In the genomic region with DNA sequence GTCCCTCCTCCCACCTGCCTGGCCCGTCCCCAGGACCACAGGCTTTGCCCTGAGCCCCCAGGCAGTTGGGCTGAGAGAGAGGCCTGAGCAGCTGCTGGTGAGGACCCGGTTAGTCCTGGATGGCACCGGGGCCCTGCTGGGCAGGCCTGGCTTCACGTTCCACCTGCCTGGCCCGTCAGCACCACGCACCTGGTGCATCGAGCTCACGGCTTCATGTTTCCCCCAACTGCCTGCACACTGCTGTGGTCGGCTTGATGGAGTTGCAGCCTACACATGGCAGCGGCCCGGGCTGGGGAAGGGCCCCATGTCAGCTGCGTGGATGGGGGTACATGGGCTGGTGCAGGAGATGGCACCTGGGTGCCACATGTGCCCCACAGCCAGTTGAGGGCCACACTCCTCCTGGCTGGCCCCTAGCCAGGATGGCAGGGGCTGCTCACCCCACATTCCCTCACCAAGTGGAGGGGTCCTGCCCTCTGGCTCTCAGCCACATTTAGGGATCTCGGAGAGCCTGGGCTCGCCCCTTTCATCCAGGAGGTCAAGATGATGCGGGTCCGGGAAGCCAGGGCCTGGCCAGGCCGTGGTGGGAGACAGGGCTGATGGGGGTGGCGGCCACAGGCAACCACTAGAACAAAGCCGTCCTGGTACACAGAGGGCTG, we compare ENCODE assay signal across 16 cellular contexts. TPM values are rescaled to one million over a fixed set of nuclear protein-coding genes. Genes with fewer than 3 reads are reported as not detected.
DNase-seq lines count a peak whose midpoint lies in the region; ATAC-seq and TF ChIP-seq lines count a peak whose summit lies in the region.
"Had no signal": no experiment of that assay in that cellular context is flagged by ENCODE, and none has a peak within 500 bp of the region (broad histone marks: within the 10 kb centered on the region; RNA-seq: fewer than 3 reads in every experiment).

No MANE protein-coding gene starts in this region.

- H2AFZ ChIP-seq in GM23338, result no peak overlapping the region

- H3K79me2 ChIP-seq in GM23338 (replicated peaks; ENCODE audit: insufficient read depth), result no peaks in the 10 kb centered on the region

- no peak overlapping the region for H3K4me2 ChIP-seq in GM23338

- no peak for TF ChIP-seq POLR2A in sigmoid colon (IDR thresholded peaks at IDR 0.05)

- no peak overlapping the region for H3K27ac Mint-ChIP-seq in activated naive CD4-positive, alpha-beta T cell treated with anti-CD3 and anti-CD28 coated beads, Interleukin-2, amount 10 ng/mL, durations not matched to agents 7 days and 5 days
- no peak overlapping the region for H3K27ac Mint-ChIP-seq in endodermal cell
- no peak overlapping the region for H3K27ac Mint-ChIP-seq in GM23338

- no peak overlapping the region for H3K4me3 Mint-ChIP-seq in activated naive CD4-positive, alpha-beta T cell treated with anti-CD3 and anti-CD28 coated beads, Interleukin-2, amount 10 ng/mL, durations not matched to agents 7 days and 5 days
- H3K4me3 Mint-ChIP-seq in endodermal cell, result no peak overlapping the region
- H3K4me3 Mint-ChIP-seq in GM23338, result no peak overlapping the region

- DNase-seq in activated naive CD4-positive, alpha-beta T cell treated with anti-CD3 and anti-CD28 coated beads, Interleukin-2, amount 50 U/mL, for 16 hours, result peak; percentile 5
- DNase-seq in activated naive CD4-positive, alpha-beta T cell treated with anti-CD3 and anti-CD28 coated beads, Interleukin-2, amount 10 ng/mL, durations not matched to agents 7 days and 5 days, result no peak
- peak; percentile 35 for DNase-seq in endodermal cell
- peak; percentile 3 to 16 for DNase-seq in left colon
- peak; percentile 61 for DNase-seq in sigmoid colon
- DNase-seq in OCI-M2 (lab: John Stamatoyannopoulos, UW; ENCODE audit: unreplicated experiment), result no peak
- DNase-seq in GM23338 (ENCODE audit: low spot score), result no peak
- DNase-seq in NK-92 treated with Interleukin-12 subunit alpha and Interleukin-12 subunit beta, amount 100 ng/mL, for 24 hours (lab: John Stamatoyannopoulos, UW), result no peak
- DNase-seq: C1 segment of cervical spinal cord, Karpas-422, NCI-H1105 treated with DMSO at 0.1 percent for 48 hours, NCI-H187, NCI-H446 treated with DMSO at 0.1 percent for 48 hours, NCI-H82 had no signal

- intact Hi-C loops in left colon (cut with DNase I, micrococcal nuclease), result no loop called here
- intact Hi-C loops in sigmoid colon (cut with DNase I), result no loop called here

- no peaks in the 10 kb centered on the region for H3K4me1 Mint-ChIP-seq in activated naive CD4-positive, alpha-beta T cell treated with anti-CD3 and anti-CD28 coated beads, Interleukin-2, amount 10 ng/mL, durations not matched to agents 7 days and 5 days
- H3K4me1 Mint-ChIP-seq in endodermal cell (no peaks in the 10 kb centered on the region), GM23338 (no peaks in the 10 kb centered on the region)

- no peaks in the 10 kb centered on the region for H3K27me3 Mint-ChIP-seq in activated naive CD4-positive, alpha-beta T cell treated with anti-CD3 and anti-CD28 coated beads, Interleukin-2, amount 10 ng/mL, durations not matched to agents 7 days and 5 days
- H3K27me3 Mint-ChIP-seq in endodermal cell (ENCODE audit: insufficient read depth) (no peaks in the 10 kb centered on the region), GM23338 (ENCODE audit: insufficient read depth, low read depth, poor library complexity) (peaks cover 2% of the 10 kb centered on the region)

- no peaks in the 10 kb centered on the region for H3K36me3 Mint-ChIP-seq in activated naive CD4-positive, alpha-beta T cell treated with anti-CD3 and anti-CD28 coated beads, Interleukin-2, amount 10 ng/mL, durations not matched to agents 7 days and 5 days
- H3K36me3 Mint-ChIP-seq in endodermal cell (ENCODE audit: low read depth) (peaks cover 4% of the 10 kb centered on the region), GM23338 (ENCODE audit: low read depth) (peaks cover 2% of the 10 kb centered on the region; the same call in 2 of the 3 replicates)

- WGBS in endodermal cell (ENCODE audit: insufficient coverage in 1 of 2, insufficient read length in 1 of 2), 2 experiments, result 93 to 94% methylated on average over 13 to 19 of the region's 19 CpGs
- 93 to 94% methylated on average over 19 of the region's 19 CpGs for WGBS in sigmoid colon, 2 donors

- H3K9me3 ChIP-seq in endodermal cell (ENCODE audit: control insufficient read depth, low read length) (no peaks in the 10 kb centered on the region), sigmoid colon (no peaks in the 10 kb centered on the region)
- H3K9me3 ChIP-seq: Caco-2 had no signal

- H3K27ac ChIP-seq in endodermal cell (ENCODE audit: low read depth, low read length), result no peak overlapping the region
- no peak overlapping the region for H3K27ac ChIP-seq in sigmoid colon
- H3K27ac ChIP-seq in GM23338 (ENCODE audit: low read depth), result no peak overlapping the region
- H3K27ac ChIP-seq: 22Rv1 had no signal

- H3K9me3 Mint-ChIP-seq in activated naive CD4-positive, alpha-beta T cell treated with anti-CD3 and anti-CD28 coated beads, Interleukin-2, amount 10 ng/mL, durations not matched to agents 7 days and 5 days, result no peaks in the 10 kb centered on the region
- H3K9me3 Mint-ChIP-seq in endodermal cell (no peaks in the 10 kb centered on the region), GM23338 (no peaks in the 10 kb centered on the region)

- no peak overlapping the region for H3K9ac ChIP-seq in endodermal cell (ENCODE audit: extremely low read depth, low read length, poor library complexity, severe bottlenecking)

- H3K4me1 ChIP-seq in endodermal cell (ENCODE audit: control insufficient read depth, insufficient read depth, low read length), result no peaks in the 10 kb centered on the region
- H3K4me1 ChIP-seq in sigmoid colon, result no peaks in the 10 kb centered on the region
- no peaks in the 10 kb centered on the region for H3K4me1 ChIP-seq in GM23338 (ENCODE audit: insufficient read depth)
- H3K4me1 ChIP-seq: Caco-2 had no signal

- TF ChIP-seq CTCF in endodermal cell (conservative IDR thresholded peaks at IDR 0.05), result no peak
- no peak for TF ChIP-seq CTCF in sigmoid colon (IDR thresholded peaks at IDR 0.05)
- no peak for TF ChIP-seq CTCF in GM23338 (conservative IDR thresholded peaks at IDR 0.05; ENCODE audit: low read depth in 2 of 2)

- no peaks in the 10 kb centered on the region for H3K27me3 ChIP-seq in endodermal cell (ENCODE audit: control insufficient read depth, insufficient read depth, low read length, poor library complexity, severe bottlenecking)
- H3K27me3 ChIP-seq in sigmoid colon, result no peaks in the 10 kb centered on the region
- H3K27me3 ChIP-seq in GM23338 (ENCODE audit: insufficient read depth), result no peaks in the 10 kb centered on the region

- H3K36me3 ChIP-seq in endodermal cell (ENCODE audit: control insufficient read depth, insufficient read depth, low read length) (no peaks in the 10 kb centered on the region), sigmoid colon (peaks cover 5 to 63% (median 12%) of the 10 kb centered on the region in 4 donors), GM23338 (ENCODE audit: insufficient read depth) (no peaks in the 10 kb centered on the region)

- TF ChIP-seq EP300 in sigmoid colon (IDR thresholded peaks at IDR 0.05), result no peak

- no peaks in the 10 kb centered on the region for H4K20me1 ChIP-seq in GM23338 (replicated peaks; ENCODE audit: insufficient read depth)

- CTCF ChIA-PET in activated naive CD4-positive, alpha-beta T cell treated with anti-CD3 and anti-CD28 coated beads, Interleukin-2, amount 10 ng/mL, durations not matched to agents 7 days and 5 days (lab: Charles Lee), result no interaction called here

- H3F3A ChIP-seq in GM23338 (replicated peaks; ENCODE audit: low read depth), result no peaks in the 10 kb centered on the region

- H3K4me3 ChIP-seq in endodermal cell (ENCODE audit: low read length) (no peak overlapping the region), sigmoid colon (no peak overlapping the region), GM23338 (no peak overlapping the region)

- no peak for ATAC-seq in left colon
- ATAC-seq in GM23338, result no peak

- H3K9me2 ChIP-seq in GM23338 (ENCODE audit: insufficient read depth), result no peaks in the 10 kb centered on the region

TF ChIP-seq in GM23338, 12 proteins besides CTCF, POLR2A, EP300 and RAD21 (continues in another document):
- TF ChIP-seq POLR2AphosphoS5 (IDR thresholded peaks at IDR 0.05; ENCODE audit: low read depth) (no peak), EZH2 (IDR thresholded peaks at IDR 0.05; ENCODE audit: low read depth, unreplicated experiment) (no peak)

RNA-seq across cellular contexts. Expression of a gene that starts 28.5 kb away (rescaled TPM):
- not detected for total RNA-seq in endodermal cell
- 0.18 TPM for polyA plus RNA-seq in endodermal cell (2013, experiment 1 of 2)
- polyA plus RNA-seq in endodermal cell (2013, experiment 2 of 2), result not detected
- not detected for total RNA-seq in left colon
- not detected for total RNA-seq in sigmoid colon
- not detected for polyA plus RNA-seq in sigmoid colon
- total RNA-seq in GM23338 (2014; rRNA removed; shearing (Covaris generic)), result not detected in 2 replicates
- not detected in 2 replicates for polyA plus RNA-seq in GM23338 (2016; fragmentation: Nextera tagmentation; extraction: Ambion mirVana)
- total RNA-seq: Caco-2 had no signal

RNA-seq across cellular contexts. Expression of a gene that starts 30.7 kb away (rescaled TPM):
- total RNA-seq in endodermal cell (10 to 100 TPM; 50.4 to 61.6 TPM), left colon (10 to 100 TPM; 26.7 to 33.1 TPM), sigmoid colon (10 to 100 TPM in 2 of 4 donors, 1 to 10 TPM in 2; 7.1 to 17.4 (median 10.4) TPM)
- 19.2 TPM for polyA plus RNA-seq in endodermal cell (2013, experiment 1 of 2)
- polyA plus RNA-seq in endodermal cell (2013, experiment 2 of 2), result 17.1 TPM
- polyA plus RNA-seq in sigmoid colon (10 to 100 TPM in 1 of 3 donors, 1 to 10 TPM in 2; 1.8 to 18.7 (median 4.6) TPM), GM23338 (2016; fragmentation: Nextera tagmentation; extraction: Ambion mirVana) (5.9 and 6.5 TPM in 2 replicates)
- total RNA-seq in GM23338 (2014; rRNA removed; shearing (Covaris generic)), result 11.8 and 27.7 TPM in 2 replicates

Comparison
In these comparisons a context has a peak if more than half of its experiments do, and no peak if none do; other contexts are left out.
1. DNase-seq: peak in activated naive CD4-positive, alpha-beta T cell treated with anti-CD3 and anti-CD28 coated beads, Interleukin-2, amount 50 U/mL, for 16 hours (single experiment), endodermal cell (single experiment), left colon (2 of 2) and sigmoid colon (single experiment); none in activated naive CD4-positive, alpha-beta T cell treated with anti-CD3 and anti-CD28 coated beads, Interleukin-2, amount 10 ng/mL, durations not matched to agents 7 days and 5 days (single experiment), OCI-M2 (single experiment), GM23338 (single experiment) and NK-92 treated with Interleukin-12 subunit alpha and Interleukin-12 subunit beta, amount 100 ng/mL, for 24 hours (single experiment).